Comparison of ENCODE assay signal across 30 cellular contexts in genomic region chr9:98290411-98290810, GRCh38.
"Had no signal": no experiment of that assay in that cellular context is flagged by ENCODE, and none has a peak within 500 bp of the region (broad histone marks: within the 10 kb centered on the region; RNA-seq: fewer than 3 reads in every experiment).

No MANE protein-coding gene starts in this region.

- H3K36me3 Mint-ChIP-seq: naive thymus-derived CD8-positive, alpha-beta T cell; natural killer cell treated with Interleukin-12 subunit alpha and Interleukin-12 subunit beta and Interleukin-15 and Interleukin-18, amount 100 ng/mL, for 72 hours; stimulated activated effector memory CD8-positive, alpha-beta T cell treated with anti-CD3 and anti-CD28 coated beads, Interleukin-12 subunit alpha, Interleukin-12 subunit beta, amount 100 ng/mL, for 72 hours; type B pancreatic cell had no signal

- H3K9me3 Mint-ChIP-seq: naive thymus-derived CD8-positive, alpha-beta T cell; natural killer cell treated with Interleukin-12 subunit alpha and Interleukin-12 subunit beta and Interleukin-15 and Interleukin-18, amount 100 ng/mL, for 72 hours; nephron progenitor cell; neural crest cell; stimulated activated effector memory CD8-positive, alpha-beta T cell treated with anti-CD3 and anti-CD28 coated beads, Interleukin-12 subunit alpha, Interleukin-12 subunit beta, amount 100 ng/mL, for 72 hours; stimulated activated naive CD8-positive, alpha-beta T cell treated with anti-CD3 and anti-CD28 coated beads, Interleukin-15, amount 100 ng/mL, for 72 hours; type B pancreatic cell had no signal

- H3K79me2 ChIP-seq: parathyroid adenoma had no signal

- H3K4me1 Mint-ChIP-seq: naive thymus-derived CD8-positive, alpha-beta T cell; stimulated activated effector memory CD8-positive, alpha-beta T cell treated with anti-CD3 and anti-CD28 coated beads, Interleukin-12 subunit alpha, Interleukin-12 subunit beta, amount 100 ng/mL, for 72 hours; stimulated activated naive CD8-positive, alpha-beta T cell treated with anti-CD3 and anti-CD28 coated beads, Interleukin-15, amount 100 ng/mL, for 72 hours had no signal

- H3K4me3 Mint-ChIP-seq: naive thymus-derived CD8-positive, alpha-beta T cell; natural killer cell treated with Interleukin-12 subunit alpha and Interleukin-12 subunit beta and Interleukin-15 and Interleukin-18, amount 100 ng/mL, for 72 hours; nephron progenitor cell; neural crest cell; stimulated activated effector memory CD8-positive, alpha-beta T cell treated with anti-CD3 and anti-CD28 coated beads, Interleukin-12 subunit alpha, Interleukin-12 subunit beta, amount 100 ng/mL, for 72 hours; stimulated activated naive CD8-positive, alpha-beta T cell treated with anti-CD3 and anti-CD28 coated beads, Interleukin-15, amount 100 ng/mL, for 72 hours; type B pancreatic cell had no signal

- ATAC-seq: naive thymus-derived CD8-positive, alpha-beta T cell; psoas muscle; right lobe of liver; stimulated activated effector memory CD8-positive, alpha-beta T cell treated with anti-CD3 and anti-CD28 coated beads, Interleukin-12 subunit alpha, Interleukin-12 subunit beta, amount 100 ng/mL, for 72 hours; stimulated activated naive CD8-positive, alpha-beta T cell treated with anti-CD3 and anti-CD28 coated beads, Interleukin-15, amount 100 ng/mL, for 72 hours; stimulated activated naive CD8-positive, alpha-beta T cell treated with anti-CD3 and anti-CD28 coated beads, Interleukin-15, Interleukin-2, amounts not matched to agents 100 U/mL and 50 U/mL, for 24 hours had no signal

- DNase-seq: naive thymus-derived CD8-positive, alpha-beta T cell; nephron progenitor cell; occipital lobe; ovary; posterior cingulate gyrus; psoas muscle; right cardiac atrium; right lobe of liver; sigmoid colon; small intestine; stimulated activated CD4-positive, alpha-beta T cell treated with anti-CD3 and anti-CD28 coated beads, Interleukin-15, amount 100 ng/mL, for 24 hours; stimulated activated CD4-positive, alpha-beta T cell treated with anti-CD3 and anti-CD28 coated beads, Interleukin-2, amount 100 ng/mL, for 24 hours; stimulated activated CD4-positive, alpha-beta T cell treated with anti-CD3 and anti-CD28 coated beads, Interleukin-2, amount 100 ng/mL, for 48 hours; stimulated activated CD4-positive, alpha-beta T cell treated with anti-CD3 and anti-CD28 coated beads, Interleukin-4, amount 100 ng/mL, for 24 hours; stimulated activated naive CD4-positive, alpha-beta T cell; stimulated activated naive CD8-positive, alpha-beta T cell treated with anti-CD3 and anti-CD28 coated beads, Interleukin-15, amount 100 ng/mL, for 72 hours; stimulated activated naive CD8-positive, alpha-beta T cell treated with anti-CD3 and anti-CD28 coated beads, Interleukin-15, Interleukin-2, amounts not matched to agents 100 U/mL and 50 U/mL, for 24 hours; substantia nigra; testis; tibial artery; transverse colon; upper lobe of right lung; uterus had no signal

- H3K27me3 ChIP-seq: ovary, right lobe of liver, suprapubic skin, testis, transverse colon, upper lobe of right lung, uterus had no signal

- H3K4me3 ChIP-seq: ovary, psoas muscle, right lobe of liver, sigmoid colon, suprapubic skin, testis, tibial artery, transverse colon, upper lobe of right lung, uterus had no signal

- H3K4me1 ChIP-seq: parathyroid adenoma, psoas muscle, right lobe of liver, sigmoid colon, suprapubic skin, testis, tibial artery, transverse colon, upper lobe of right lung, uterus had no signal

- H3K27me3 Mint-ChIP-seq: stimulated activated naive CD8-positive, alpha-beta T cell treated with anti-CD3 and anti-CD28 coated beads, Interleukin-15, amount 100 ng/mL, for 72 hours; type B pancreatic cell had no signal

- H3K27ac Mint-ChIP-seq: naive thymus-derived CD8-positive, alpha-beta T cell; natural killer cell treated with Interleukin-12 subunit alpha and Interleukin-12 subunit beta and Interleukin-15 and Interleukin-18, amount 100 ng/mL, for 72 hours; nephron progenitor cell; progenitor cell of endocrine pancreas; stimulated activated effector memory CD8-positive, alpha-beta T cell treated with anti-CD3 and anti-CD28 coated beads, Interleukin-12 subunit alpha, Interleukin-12 subunit beta, amount 100 ng/mL, for 72 hours; stimulated activated naive CD8-positive, alpha-beta T cell treated with anti-CD3 and anti-CD28 coated beads, Interleukin-15, amount 100 ng/mL, for 72 hours had no signal

- H3K27ac ChIP-seq: ovary, parathyroid adenoma, psoas muscle, right lobe of liver, sigmoid colon, suprapubic skin, testis, tibial artery, transverse colon, upper lobe of right lung, uterus had no signal

- H2AFZ ChIP-seq: parathyroid adenoma had no signal

- H3K36me3 ChIP-seq: ovary, right lobe of liver, sigmoid colon, suprapubic skin, tibial artery, transverse colon, upper lobe of right lung, uterus had no signal
